9 cellular contexts compared by ENCODE assay signal in genomic region chr2:189347540-189347939, GRCh38.
DNase-seq lines count a peak whose midpoint lies in the region; ATAC-seq and TF ChIP-seq lines count a peak whose summit lies in the region.
"Had no signal": no experiment of that assay in that cellular context is flagged by ENCODE, and none has a peak within 500 bp of the region (broad histone marks: within the 10 kb centered on the region; RNA-seq: fewer than 3 reads in every experiment).

No MANE protein-coding gene starts in this region.

- TF ChIP-seq CTCF in AG09319 (IDR thresholded peaks at IDR 0.05; ENCODE audit: low read depth, low read length): peak; percentile 39
- TF ChIP-seq CTCF in RWPE2 (IDR thresholded peaks at IDR 0.05; ENCODE audit: poor library complexity, severe bottlenecking): peak; percentile 41
- peak in 2 of 3 experiments; percentile 21 to 24 for TF ChIP-seq CTCF in nephron (IDR thresholded peaks at IDR 0.05; ENCODE audit: unreplicated experiment in 3 of 3)

- no peaks in the 10 kb centered on the region for H3K27me3 ChIP-seq in RWPE2 (ENCODE audit: insufficient read depth, poor library complexity, severe bottlenecking)

- H3K9me3 ChIP-seq in RWPE2 (ENCODE audit: severe bottlenecking): no peaks in the 10 kb centered on the region

- H3K4me1 Mint-ChIP-seq in nephron: peaks cover 10% of the 10 kb centered on the region
- H3K4me1 Mint-ChIP-seq in stimulated activated memory B cell treated with anti-CD40 and anti-IgM and Interleukin-4, amounts not matched to agents 10 μg/mL and 1 μg/mL and 100 μg/mL, for 72 hours: no peaks in the 10 kb centered on the region
- H3K4me1 Mint-ChIP-seq: IgD-negative memory B cell had no signal

- DNase-seq in AG09319 (ENCODE audit: extremely low read depth, low read depth): peak; percentile 92
- no peak for DNase-seq in RWPE2 (ENCODE audit: low spot score)
- DNase-seq in erythroblast (lab: John Stamatoyannopoulos, UW): peak; percentile 78 to 79

- H3K4me3 Mint-ChIP-seq in nephron: no peak overlapping the region
- H3K4me3 Mint-ChIP-seq in stimulated activated memory B cell treated with anti-CD40 and anti-IgM and Interleukin-4, amounts not matched to agents 10 μg/mL and 1 μg/mL and 100 μg/mL, for 72 hours: no peak overlapping the region
- H3K4me3 Mint-ChIP-seq: IgD-negative memory B cell had no signal

- no peaks in the 10 kb centered on the region for H3K36me3 ChIP-seq in RWPE2 (ENCODE audit: low read depth)

- TF ChIP-seq POLR2A in GM18505 (IDR thresholded peaks at IDR 0.05; ENCODE audit: borderline replicate concordance, extremely low read depth, insufficient read depth, insufficient read length) (no peak), erythroblast (IDR thresholded peaks at IDR 0.05; ENCODE audit: low read length) (no peak)

- H3K4me3 ChIP-seq in RWPE2 (ENCODE audit: severe bottlenecking): no peak overlapping the region

- H3K36me3 Mint-ChIP-seq in nephron (ENCODE audit: low read depth): no peaks in the 10 kb centered on the region
- no peaks in the 10 kb centered on the region for H3K36me3 Mint-ChIP-seq in stimulated activated memory B cell treated with anti-CD40 and anti-IgM and Interleukin-4, amounts not matched to agents 10 μg/mL and 1 μg/mL and 100 μg/mL, for 72 hours
- H3K36me3 Mint-ChIP-seq: IgD-negative memory B cell had no signal

- H3K27me3 Mint-ChIP-seq in nephron (ENCODE audit: low read depth): no peaks in the 10 kb centered on the region
- no peaks in the 10 kb centered on the region for H3K27me3 Mint-ChIP-seq in stimulated activated memory B cell treated with anti-CD40 and anti-IgM and Interleukin-4, amounts not matched to agents 10 μg/mL and 1 μg/mL and 100 μg/mL, for 72 hours
- H3K27me3 Mint-ChIP-seq: IgD-negative memory B cell had no signal

- H3K27ac Mint-ChIP-seq in nephron: peak overlapping the region; percentile 90 to 93 (median 92)
- no peak overlapping the region for H3K27ac Mint-ChIP-seq in stimulated activated memory B cell treated with anti-CD40 and anti-IgM and Interleukin-4, amounts not matched to agents 10 μg/mL and 1 μg/mL and 100 μg/mL, for 72 hours
- H3K27ac Mint-ChIP-seq: IgD-negative memory B cell had no signal

- H3K4me1 ChIP-seq in RWPE2 (ENCODE audit: insufficient read depth, poor library complexity, severe bottlenecking): peaks cover 3% of the 10 kb centered on the region

- H3K27ac ChIP-seq in RWPE2 (ENCODE audit: poor library complexity, severe bottlenecking): peak overlapping the region; percentile 30

- H3K9me3 Mint-ChIP-seq in nephron: peaks cover 3% of the 10 kb centered on the region
- no peaks in the 10 kb centered on the region for H3K9me3 Mint-ChIP-seq in stimulated activated memory B cell treated with anti-CD40 and anti-IgM and Interleukin-4, amounts not matched to agents 10 μg/mL and 1 μg/mL and 100 μg/mL, for 72 hours

- ATAC-seq in GM18505 (IDR thresholded peaks at IDR 0.05; ENCODE audit: unreplicated experiment) (peak; percentile 68), HG02885 (IDR thresholded peaks at IDR 0.05; ENCODE audit: poor library complexity, unreplicated experiment) (peak; percentile 75), RWPE2 (ENCODE audit: low read depth) (peak; percentile 85), HG03025 (IDR thresholded peaks at IDR 0.05; ENCODE audit: low FRiP score, unreplicated experiment) (no peak)
- no peak for ATAC-seq in stimulated activated memory B cell treated with anti-CD40 and anti-IgM and Interleukin-4, amounts not matched to agents 10 μg/mL and 1 μg/mL and 100 μg/mL, for 72 hours

Comparison
In these comparisons a context has a peak if more than half of its experiments do, and no peak if none do; other contexts are left out.
1. ATAC-seq: peak in GM18505 (single experiment), HG02885 (single experiment) and RWPE2 (single experiment); none in stimulated activated memory B cell treated with anti-CD40 and anti-IgM and Interleukin-4, amounts not matched to agents 10 μg/mL and 1 μg/mL and 100 μg/mL, for 72 hours (single experiment) and HG03025 (single experiment).
2. Peak in every context shown above with its lines, with median percentiles within 50 percentile points of each other: CTCF ChIP-seq.